In the genomic region with DNA sequence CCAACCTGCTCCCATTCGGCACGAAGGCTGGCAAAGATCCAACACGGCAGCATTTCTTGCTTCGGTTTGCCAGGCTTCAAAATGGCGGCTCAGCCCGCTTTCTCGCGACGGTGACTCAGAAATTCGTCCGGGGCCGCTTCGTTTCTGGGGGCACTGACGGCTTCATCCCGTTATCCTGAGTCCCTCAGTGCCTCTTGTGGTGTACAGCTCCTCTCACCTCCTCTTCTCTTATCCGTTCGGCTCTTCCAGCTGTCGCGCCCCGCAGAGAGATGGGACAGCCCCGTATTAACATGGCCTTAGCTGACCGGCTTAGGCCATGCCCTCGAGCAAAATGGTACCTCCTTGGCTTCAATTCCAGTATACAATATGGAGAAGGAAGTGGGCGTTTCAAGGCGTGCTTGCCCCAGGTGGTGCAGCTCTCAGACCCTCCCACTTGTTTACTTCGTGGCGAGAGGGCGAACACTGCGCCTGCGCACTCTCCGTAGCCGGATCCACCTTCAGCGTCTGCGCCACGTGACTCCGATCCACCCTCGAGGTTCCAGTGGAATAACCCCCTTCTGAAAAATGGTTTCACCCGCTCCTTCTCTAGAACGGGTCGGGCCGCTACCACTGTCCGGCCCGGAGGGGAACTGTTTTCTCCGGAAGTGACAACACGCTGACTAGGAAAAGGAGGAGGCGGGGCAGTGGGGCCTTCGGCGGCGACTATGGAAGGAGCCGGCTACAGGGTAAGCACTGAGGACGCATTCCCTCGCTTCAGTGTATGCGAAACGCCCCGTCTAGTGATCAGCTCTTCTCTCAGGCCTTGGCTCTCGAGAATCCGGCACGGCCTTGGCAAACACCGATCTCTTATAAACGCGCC, we compare ENCODE assay signal across 8 cellular contexts. TPM values are rescaled to one million over a fixed set of nuclear protein-coding genes. Genes with fewer than 3 reads are reported as not detected.
DNase-seq lines count a peak whose midpoint lies in the region; ATAC-seq and TF ChIP-seq lines count a peak whose summit lies in the region.

AKT1S1 (minus strand) TSS at position 336 of the 859 bp plus-strand sequence. CDS start 4,060 bp downstream, outside the sequence.
TBC1D17 (plus strand) TSS at position 683 of the 859 bp plus-strand sequence; CDS start at position 705, 22 bp downstream.

- no peak for TF ChIP-seq RAD21 in SK-N-SH (IDR thresholded peaks at IDR 0.05; ENCODE audit: low read length)

- peak within 1 kb of the TSS; percentile 97 for H3K9ac ChIP-seq in SK-N-SH

- H3K4me2 ChIP-seq in SK-N-SH: peak within 1 kb of the TSS; percentile 97

- no peaks in the 10 kb centered on the region for H3K9me3 ChIP-seq in SK-N-SH

- H3K9me2 ChIP-seq in SK-N-SH: no peaks in the 10 kb centered on the region

- H3F3A ChIP-seq in SK-N-SH (replicated peaks; ENCODE audit: insufficient read depth): no peaks in the 10 kb centered on the region

- peaks cover 50% of the 10 kb centered on the region for H3K79me2 ChIP-seq in SK-N-SH (ENCODE audit: insufficient read depth)

- peaks cover 28 to 43% of the 10 kb centered on the region in 2 experiments for H3K36me3 ChIP-seq in SK-N-SH (replicated peaks in 1 of 2; ENCODE audit: control insufficient read depth in 1 of 2, insufficient read depth in 2 of 2, low read length in 1 of 2)

- POLR2A ChIA-PET in SK-N-SH (lab: Yijun Ruan, JAX): interaction anchor here (0.6 to 3.5 kb wide), 10 partner anchors 9 to 268 kb away, joined by 3 to 22 read pairs (median 6); partner anchors contain the start of genes FUZ, NUP62, PNKP and PTOV1

- under 1% methylated on average over 37 of the region's 61 CpGs for WGBS in SK-N-SH (ENCODE audit: low lambda C conversion rate)

- H2AFZ ChIP-seq in SK-N-SH (ENCODE audit: low read depth): peak within 1 kb of the TSS; percentile 84

- H3K4me3 ChIP-seq in GM08714 (ENCODE audit: low read length) (peak within 1 kb of the TSS; percentile 89), SK-N-SH (ENCODE audit: low read depth in 2 of 2, low read length in 1 of 2) (peak within 1 kb of the TSS; percentile 98 to 99)

- H4K20me1 ChIP-seq in SK-N-SH (ENCODE audit: insufficient read depth): no peaks in the 10 kb centered on the region

- TF ChIP-seq EP300 in SK-N-SH (IDR thresholded peaks at IDR 0.05; ENCODE audit: borderline replicate concordance in 1 of 2, low read depth in 1 of 2, low read length in 1 of 2): no peak

- peak; percentile 53 for ATAC-seq in HG02588 (IDR thresholded peaks at IDR 0.05; ENCODE audit: unreplicated experiment)

- H3K4me1 ChIP-seq in SK-N-SH (ENCODE audit: control insufficient read depth in 1 of 2, insufficient read depth in 2 of 2, low read depth in 1 of 2, low read length in 1 of 2): peaks cover 7 to 23% of the 10 kb centered on the region in 2 experiments; a peak in 3 of 4 replicates

- DNase-seq in NCI-H1092 (lab: John Stamatoyannopoulos, UW): peak; percentile 97
- DNase-seq in SK-N-SH: peak; percentile 91
- DNase-seq in activated naive CD4-positive, alpha-beta T cell treated with anti-CD3 and anti-CD28 coated beads, Interleukin-2, amount 50 U/mL, for 16 hours: peak; percentile 96
- DNase-seq in germinal center (ENCODE audit: low spot score): peak; percentile 97
- DNase-seq in non-pigmented ciliary epithelial cell (ENCODE audit: low read depth): peak; percentile 100
- DNase-seq in superior temporal gyrus (ENCODE audit: extremely low spot score): peak; percentile 100

- H3K27me3 ChIP-seq in SK-N-SH (ENCODE audit: insufficient read depth): no peaks in the 10 kb centered on the region

- CTCF ChIA-PET in SK-N-SH (lab: Yijun Ruan, JAX): interaction anchor here (0.6 to 1.0 kb wide), 6 partner anchors 11 to 415 kb away, joined by 3 to 6 read pairs (median 3); partner anchors contain the start of gene ATF5

- TF ChIP-seq CTCF in SK-N-SH (IDR thresholded peaks at IDR 0.05): no peak

- peak within 1 kb of the TSS; percentile 96 to 99 for H3K27ac ChIP-seq in SK-N-SH (ENCODE audit: low read depth in 2 of 2, low read length in 1 of 2)

TF ChIP-seq in SK-N-SH, 30 proteins besides CTCF, POLR2A, EP300 and RAD21 (continues in another document):
- TF ChIP-seq RCOR1 (IDR thresholded peaks at IDR 0.05; ENCODE audit: low read length) (no peak), MXI1 (IDR thresholded peaks at IDR 0.05; ENCODE audit: low read depth, low read length) (peak; percentile 87; the same call in 1 of the 2 replicates), POLR2AphosphoS5 (IDR thresholded peaks at IDR 0.05; ENCODE audit: low read depth, low read length) (peak; percentile 45), REST (IDR thresholded peaks at IDR 0.05; ENCODE audit: low read depth, low read length) (0 out of 2 replicates have a peak, but pooled peaks have one; percentile 12), RXRA (IDR thresholded peaks at IDR 0.05; ENCODE audit: borderline replicate concordance, low read depth) (no peak), FOXJ3 (CRISPR knock-in tag; IDR thresholded peaks at IDR 0.05) (peak; percentile 44), SIN3A (IDR thresholded peaks at IDR 0.05; ENCODE audit: borderline replicate concordance, low read depth, low read length) (peak; percentile 19; the same call in 1 of the 2 replicates)
- TF ChIP-seq, protein P1, sequence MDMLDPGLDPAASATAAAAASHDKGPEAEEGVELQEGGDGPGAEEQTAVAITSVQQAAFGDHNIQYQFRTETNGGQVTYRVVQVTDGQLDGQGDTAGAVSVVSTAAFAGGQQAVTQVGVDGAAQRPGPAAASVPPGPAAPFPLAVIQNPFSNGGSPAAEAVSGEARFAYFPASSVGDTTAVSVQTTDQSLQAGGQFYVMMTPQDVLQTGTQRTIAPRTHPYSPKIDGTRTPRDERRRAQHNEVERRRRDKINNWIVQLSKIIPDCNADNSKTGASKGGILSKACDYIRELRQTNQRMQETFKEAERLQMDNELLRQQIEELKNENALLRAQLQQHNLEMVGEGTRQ (IDR thresholded peaks at IDR 0.05; ENCODE audit: borderline replicate concordance, low read depth, low read length): peak; percentile 91
- TF ChIP-seq, protein P2, sequence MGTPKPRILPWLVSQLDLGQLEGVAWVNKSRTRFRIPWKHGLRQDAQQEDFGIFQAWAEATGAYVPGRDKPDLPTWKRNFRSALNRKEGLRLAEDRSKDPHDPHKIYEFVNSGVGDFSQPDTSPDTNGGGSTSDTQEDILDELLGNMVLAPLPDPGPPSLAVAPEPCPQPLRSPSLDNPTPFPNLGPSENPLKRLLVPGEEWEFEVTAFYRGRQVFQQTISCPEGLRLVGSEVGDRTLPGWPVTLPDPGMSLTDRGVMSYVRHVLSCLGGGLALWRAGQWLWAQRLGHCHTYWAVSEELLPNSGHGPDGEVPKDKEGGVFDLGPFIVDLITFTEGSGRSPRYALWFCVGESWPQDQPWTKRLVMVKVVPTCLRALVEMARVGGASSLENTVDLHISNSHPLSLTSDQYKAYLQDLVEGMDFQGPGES (IDR thresholded peaks at IDR 0.05; ENCODE audit: low read depth, low read length): 0 out of 2 replicates have a peak, but pooled peaks have one; percentile 5
- TF ChIP-seq, protein P3, sequence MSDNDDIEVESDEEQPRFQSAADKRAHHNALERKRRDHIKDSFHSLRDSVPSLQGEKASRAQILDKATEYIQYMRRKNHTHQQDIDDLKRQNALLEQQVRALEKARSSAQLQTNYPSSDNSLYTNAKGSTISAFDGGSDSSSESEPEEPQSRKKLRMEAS (IDR thresholded peaks at IDR 0.05; ENCODE audit: low read depth): peak; percentile 90
- TF ChIP-seq, protein P4, sequence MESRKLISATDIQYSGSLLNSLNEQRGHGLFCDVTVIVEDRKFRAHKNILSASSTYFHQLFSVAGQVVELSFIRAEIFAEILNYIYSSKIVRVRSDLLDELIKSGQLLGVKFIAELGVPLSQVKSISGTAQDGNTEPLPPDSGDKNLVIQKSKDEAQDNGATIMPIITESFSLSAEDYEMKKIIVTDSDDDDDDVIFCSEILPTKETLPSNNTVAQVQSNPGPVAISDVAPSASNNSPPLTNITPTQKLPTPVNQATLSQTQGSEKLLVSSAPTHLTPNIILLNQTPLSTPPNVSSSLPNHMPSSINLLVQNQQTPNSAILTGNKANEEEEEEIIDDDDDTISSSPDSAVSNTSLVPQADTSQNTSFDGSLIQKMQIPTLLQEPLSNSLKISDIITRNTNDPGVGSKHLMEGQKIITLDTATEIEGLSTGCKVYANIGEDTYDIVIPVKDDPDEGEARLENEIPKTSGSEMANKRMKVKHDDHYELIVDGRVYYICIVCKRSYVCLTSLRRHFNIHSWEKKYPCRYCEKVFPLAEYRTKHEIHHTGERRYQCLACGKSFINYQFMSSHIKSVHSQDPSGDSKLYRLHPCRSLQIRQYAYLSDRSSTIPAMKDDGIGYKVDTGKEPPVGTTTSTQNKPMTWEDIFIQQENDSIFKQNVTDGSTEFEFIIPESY (IDR thresholded peaks at IDR 0.05; ENCODE audit: borderline replicate concordance, low read depth): peak; percentile 95

RNA-seq across cellular contexts. Expression of gene AKT1S1, which starts in this region (rescaled TPM):
- 56.7 and 63.7 TPM in 2 replicates for polyA plus RNA-seq in SK-N-SH (2012; rRNA removed)
- polyA plus RNA-seq in SK-N-SH (2012; cell fraction: cytosol; rRNA removed): 37.5 and 51.2 TPM in 2 replicates
- polyA plus RNA-seq in SK-N-SH (2012; cell fraction: nucleus; rRNA removed): 87.9 and 96.3 TPM in 2 replicates

RNA-seq across cellular contexts. Expression of gene TBC1D17, which starts in this region (rescaled TPM):
- polyA plus RNA-seq in SK-N-SH (2012; rRNA removed): 27.3 and 28.3 TPM in 2 replicates
- polyA plus RNA-seq in SK-N-SH (2012; cell fraction: cytosol; rRNA removed): 14.9 and 22.0 TPM in 2 replicates
- polyA plus RNA-seq in SK-N-SH (2012; cell fraction: nucleus; rRNA removed): 76.2 and 78.9 TPM in 2 replicates

Comparison
In these comparisons a context has a peak if more than half of its experiments do, and no peak if none do; other contexts are left out.
1. Peak in every context shown above with its lines: DNase-seq, ATAC-seq, H3K4me3 ChIP-seq and H3K27ac ChIP-seq.